ENCODE assay signal across 11 cellular contexts in genomic region chr6:45609141-45609638, GRCh38.
DNase-seq lines count a peak whose midpoint lies in the region; ATAC-seq and TF ChIP-seq lines count a peak whose summit lies in the region.
"Had no signal": no experiment of that assay in that cellular context is flagged by ENCODE, and none has a peak within 500 bp of the region (broad histone marks: within the 10 kb centered on the region; RNA-seq: fewer than 3 reads in every experiment).

No MANE protein-coding gene starts in this region.

- DNase-seq in DND-41 (no peak), IMR-90 (peak; percentile 96), cardiac fibroblast (ENCODE audit: low read depth in 2 of 2) (peak; percentile 92 to 96), non-pigmented ciliary epithelial cell (ENCODE audit: low read depth) (peak; percentile 96), left lobe of liver (ENCODE audit: low spot score) (no peak), osteoblast (ENCODE audit: insufficient read length, low spot score, missing footprints) (no peak)
- DNase-seq: activated T-cell treated with anti-CD3 and anti-CD28 coated beads, Interleukin-2, amount 50 U/mL, for 4 hours; NCI-H2107; OCI-M1; right cardiac atrium had no signal

- H4K5ac ChIP-seq in IMR-90 (ENCODE audit: low read depth, low read length): 0 out of 2 replicates have a peak overlapping the region, but pooled peaks have one; percentile 32

- no peak overlapping the region; the same call in 1 of the 2 replicates for H2BK120ac ChIP-seq in IMR-90 (ENCODE audit: low read depth, low read length)

- H3K4ac ChIP-seq in IMR-90 (ENCODE audit: low read depth, low read length): peak overlapping the region; percentile 70

- no peak for TF ChIP-seq RAD21 in IMR-90 (IDR thresholded peaks at IDR 0.05; ENCODE audit: low read length)

- peak overlapping the region; percentile 26; the same call in 1 of the 2 replicates for H3K14ac ChIP-seq in IMR-90 (replicated peaks; ENCODE audit: low read depth, low read length)

- H4K91ac ChIP-seq in IMR-90 (ENCODE audit: insufficient read depth, low read depth, low read length): no peak overlapping the region

- CTCF ChIA-PET in IMR-90 (lab: Yijun Ruan, JAX): interaction anchor here (0.6 kb wide), 1 partner anchor 233 kb away, joined by 4 read pairs; no protein-coding TSS in a partner anchor

- H2BK20ac ChIP-seq in IMR-90 (ENCODE audit: low read depth, low read length): peak overlapping the region; percentile 22; the same call in 1 of the 2 replicates

- H2BK15ac ChIP-seq in IMR-90 (ENCODE audit: low read depth, low read length): 0 out of 3 replicates have a peak overlapping the region, but pooled peaks have one; percentile 0

- peak overlapping the region; percentile 8; the same call in 1 of the 2 replicates for H3K27ac ChIP-seq in DND-41 (ENCODE audit: low read length)
- H3K27ac ChIP-seq in IMR-90 (ENCODE audit: insufficient read depth, low read length): no peak overlapping the region
- no peak overlapping the region for H3K27ac ChIP-seq in osteoblast (ENCODE audit: low read depth, low read length)

- peaks cover 4% of the 10 kb centered on the region; the same call in 1 of the 2 replicates for H3K9me1 ChIP-seq in IMR-90 (ENCODE audit: insufficient read depth, low read length)

- H3K79me1 ChIP-seq in IMR-90 (ENCODE audit: low read depth in 1 of 2, low read length in 2 of 2): no peaks in the 10 kb centered on the region

- H4K20me1 ChIP-seq in DND-41 (ENCODE audit: insufficient read depth, low read length) (no peaks in the 10 kb centered on the region), IMR-90 (ENCODE audit: insufficient read depth, low read length) (no peaks in the 10 kb centered on the region), osteoblast (ENCODE audit: insufficient read depth, low read length) (no peaks in the 10 kb centered on the region)

- no peak overlapping the region for H3K4me3 ChIP-seq in DND-41 (ENCODE audit: low read depth in 1 of 2, low read length in 2 of 2)
- no peak overlapping the region for H3K4me3 ChIP-seq in IMR-90 (ENCODE audit: insufficient read depth, low read depth, low read length)
- no peak overlapping the region for H3K4me3 ChIP-seq in cardiac fibroblast (replicated peaks in 1 of 2; ENCODE audit: low read depth in 2 of 2, low read length in 2 of 2)
- H3K4me3 ChIP-seq in osteoblast (ENCODE audit: insufficient read depth, low read length): no peak overlapping the region

- in situ Hi-C loops in IMR-90 (cut with MboI; ENCODE audit: low sequenced_read_pairs): no loop called here

- BruUV-seq in IMR-90 (replicated peaks; lab: Mats Ljungman, UMichigan): no TSS peak

- H3K27me3 ChIP-seq in DND-41 (ENCODE audit: insufficient read depth, low read length, poor library complexity) (no peaks in the 10 kb centered on the region), IMR-90 (ENCODE audit: control insufficient read depth, insufficient read depth, low read length) (no peaks in the 10 kb centered on the region), osteoblast (ENCODE audit: insufficient read depth, low read length) (no peaks in the 10 kb centered on the region)

- peak overlapping the region; percentile 27; the same call in 1 of the 2 replicates for H2AK5ac ChIP-seq in IMR-90 (ENCODE audit: low read depth, low read length)

- H2BK5ac ChIP-seq in IMR-90 (ENCODE audit: low read depth, low read length, poor library complexity, severe bottlenecking): no peak overlapping the region

- H3K4me1 ChIP-seq in DND-41 (ENCODE audit: insufficient read depth, low read length) (peaks cover 36% of the 10 kb centered on the region), IMR-90 (ENCODE audit: control insufficient read depth, insufficient read depth, low read length) (peaks cover 5% of the 10 kb centered on the region), osteoblast (ENCODE audit: insufficient read depth, low read length) (peaks cover 22% of the 10 kb centered on the region)

- H3K56ac ChIP-seq in IMR-90 (ENCODE audit: extremely low read depth, insufficient read depth, low read length): no peak overlapping the region

- intact Hi-C loops in IMR-90 (cut with micrococcal nuclease): no loop called here

- H3K36me3 ChIP-seq in DND-41 (ENCODE audit: insufficient read depth, low read length) (no peaks in the 10 kb centered on the region), IMR-90 (ENCODE audit: control insufficient read depth, insufficient read depth, low read length) (no peaks in the 10 kb centered on the region), osteoblast (ENCODE audit: insufficient read depth, low read length) (no peaks in the 10 kb centered on the region)

- no peak overlapping the region for H2AK9ac ChIP-seq in IMR-90 (replicated peaks; ENCODE audit: low read depth, low read length, poor library complexity)

- TF ChIP-seq CTCF in DND-41 (IDR thresholded peaks at IDR 0.05; ENCODE audit: borderline replicate concordance, extremely low read depth, low read length, poor library complexity, severe bottlenecking) (no peak), IMR-90 (conservative IDR thresholded peaks at IDR 0.05; ENCODE audit: low read depth, low read length) (no peak), cardiac fibroblast (IDR thresholded peaks at IDR 0.05; ENCODE audit: low read depth, low read length) (no peak), osteoblast (IDR thresholded peaks at IDR 0.05; ENCODE audit: extremely low read depth, low read depth, low read length) (no peak)

- ATAC-seq in DND-41 (ENCODE audit: insufficient read depth, low read depth) (no peak), IMR-90 (ENCODE audit: low read depth) (peak; percentile 33), GM19351 (IDR thresholded peaks at IDR 0.05; ENCODE audit: unreplicated experiment) (no peak), left lobe of liver (no peak)
- ATAC-seq: right cardiac atrium had no signal

- no peak overlapping the region for H3K9ac ChIP-seq in DND-41 (ENCODE audit: low read depth, low read length)
- H3K9ac ChIP-seq in IMR-90 (ENCODE audit: low read depth, low read length): no peak overlapping the region

- POLR2A ChIA-PET in IMR-90 (lab: Charles Lee; ENCODE audit: unreplicated experiment): no interaction called here

- no peak overlapping the region for H3K4me2 ChIP-seq in DND-41 (ENCODE audit: insufficient read depth, low read length)
- no peak overlapping the region for H3K4me2 ChIP-seq in IMR-90 (ENCODE audit: low read depth, low read length)
- H3K4me2 ChIP-seq in osteoblast (ENCODE audit: insufficient read depth, low read length): no peak overlapping the region

- H3K79me2 ChIP-seq in DND-41 (ENCODE audit: insufficient read depth, low read length) (no peaks in the 10 kb centered on the region), osteoblast (ENCODE audit: insufficient read depth, low read length) (no peaks in the 10 kb centered on the region)

- no peak overlapping the region for H3K23ac ChIP-seq in IMR-90 (ENCODE audit: low read depth, low read length)

- dilution Hi-C loops in IMR-90 (cut with HindIII; ENCODE audit: low sequenced_read_pairs, unreplicated experiment): no loop called here

- no peak overlapping the region for H4K8ac ChIP-seq in IMR-90 (ENCODE audit: low read depth in 2 of 2, low read length in 2 of 2)

- 60% methylated on average over 1 of the region's 6 CpGs; no CpG with 5 or more reads in 1 of the 2 experiments for WGBS in IMR-90 (ENCODE audit: extremely low coverage in 2 of 2, insufficient read length in 1 of 2), 2 experiments

- H2AFZ ChIP-seq in DND-41 (ENCODE audit: low read depth, low read length) (no peak overlapping the region), IMR-90 (replicated peaks; ENCODE audit: low read length, poor library complexity) (peak overlapping the region; percentile 6), osteoblast (ENCODE audit: low read length) (no peak overlapping the region)

- H3K18ac ChIP-seq in IMR-90 (ENCODE audit: low read depth, low read length): no peak overlapping the region

- H3K9me3 ChIP-seq in DND-41 (ENCODE audit: insufficient read depth, low read length, severe bottlenecking) (no peaks in the 10 kb centered on the region), IMR-90 (ENCODE audit: control insufficient read depth, insufficient read depth, low read length) (no peaks in the 10 kb centered on the region), osteoblast (ENCODE audit: low read depth, low read length) (no peaks in the 10 kb centered on the region)

- no peak for TF ChIP-seq POLR2A in IMR-90 (IDR thresholded peaks at IDR 0.05; ENCODE audit: low read depth, low read length)

TF ChIP-seq in IMR-90, 13 proteins besides CTCF, POLR2A, EP300 and RAD21:
- TF ChIP-seq CEBPB (IDR thresholded peaks at IDR 0.05; ENCODE audit: low read depth, low read length) (peak; percentile 81), BHLHE40 (IDR thresholded peaks at IDR 0.05; ENCODE audit: low read depth, low read length) (peak; percentile 91), USF2 (IDR thresholded peaks at IDR 0.05; ENCODE audit: low read depth, low read length) (peak; percentile 45), RCOR1 (IDR thresholded peaks at IDR 0.05; ENCODE audit: insufficient replicate concordance, low read length) (no peak)
TF ChIP-seq in IMR-90: peak in this region for 3.

Comparison
In these comparisons a context has a peak if more than half of its experiments do, and no peak if none do; other contexts are left out.
1. DNase-seq: peak in IMR-90 (single experiment), cardiac fibroblast (2 of 2) and non-pigmented ciliary epithelial cell (single experiment); none in DND-41 (single experiment), left lobe of liver (single experiment) and osteoblast (single experiment).